Comparison of ENCODE assay signal across 8 cellular contexts in genomic region chr2:171159326-171160118, GRCh38. TPM values are rescaled to one million over a fixed set of nuclear protein-coding genes. Genes with fewer than 3 reads are reported as not detected.
DNase-seq lines count a peak whose midpoint lies in the region; ATAC-seq lines count a peak whose summit lies in the region.

No MANE protein-coding gene starts in this region.

- no peaks in the 10 kb centered on the region for H3K36me3 ChIP-seq in muscle layer of duodenum (ENCODE audit: control insufficient read depth in 1 of 2, insufficient read depth in 2 of 2, low read length in 2 of 2)

- no peaks in the 10 kb centered on the region for H3K27me3 Mint-ChIP-seq in activated T-cell treated with anti-CD3 and anti-CD28 coated beads, Interleukin-2, amount 50 U/mL, for 4 hours (ENCODE audit: low read depth)

- H3K4me3 Mint-ChIP-seq in activated T-cell treated with anti-CD3 and anti-CD28 coated beads, Interleukin-2, amount 50 U/mL, for 4 hours = peak overlapping the region; percentile 99

- H3K27ac ChIP-seq in muscle layer of duodenum (ENCODE audit: low read length) = peak overlapping the region; percentile 58

- no peaks in the 10 kb centered on the region for H3K27me3 ChIP-seq in muscle layer of duodenum (ENCODE audit: low read depth, low read length)

- ATAC-seq in HG03135 (IDR thresholded peaks at IDR 0.05; ENCODE audit: unreplicated experiment) = peak; percentile 11
- ATAC-seq in activated T-cell treated with anti-CD3 and anti-CD28 coated beads, Interleukin-2, amount 50 U/mL, for 4 hours = peak; percentile 27 to 39
- ATAC-seq in esophagus mucosa = peak; percentile 29

- peak; percentile 2 for DNase-seq in SHP77 treated with DMSO at 0.1 percent for 48 hours (lab: John Stamatoyannopoulos, UW)
- DNase-seq in SHP77 (lab: John Stamatoyannopoulos, UW) = no peak
- peak; percentile 50 for DNase-seq in NOMO-1 treated with dmso at 0.1 percent for 144 hours (lab: John Stamatoyannopoulos, UW; ENCODE audit: unreplicated experiment)
- DNase-seq in activated T-cell treated with anti-CD3 and anti-CD28 coated beads, Interleukin-2, amount 50 U/mL, for 4 hours = peak; percentile 34
- DNase-seq in stimulated activated CD8-positive, alpha-beta memory T cell treated with anti-CD3 and anti-CD28 coated beads, Interleukin-4, amount 100 ng/mL, for 48 hours = peak; percentile 69

- H3K4me1 ChIP-seq in muscle layer of duodenum (ENCODE audit: control insufficient read depth in 1 of 2, insufficient read depth in 2 of 2, low read length in 2 of 2) = peaks cover 1 to 14% of the 10 kb centered on the region in 2 donors

- no peaks in the 10 kb centered on the region for H3K9me3 ChIP-seq in muscle layer of duodenum (ENCODE audit: control insufficient read depth in 1 of 2, low read length in 2 of 2)

- H3K4me1 Mint-ChIP-seq in activated T-cell treated with anti-CD3 and anti-CD28 coated beads, Interleukin-2, amount 50 U/mL, for 4 hours (ENCODE audit: low read depth) = peaks cover 66% of the 10 kb centered on the region

- H3K9me3 Mint-ChIP-seq in activated T-cell treated with anti-CD3 and anti-CD28 coated beads, Interleukin-2, amount 50 U/mL, for 4 hours = no peaks in the 10 kb centered on the region

- H3K36me3 Mint-ChIP-seq in activated T-cell treated with anti-CD3 and anti-CD28 coated beads, Interleukin-2, amount 50 U/mL, for 4 hours (ENCODE audit: insufficient read depth) = peaks cover 2% of the 10 kb centered on the region

- peak overlapping the region; percentile 95 to 98 for H3K4me3 ChIP-seq in muscle layer of duodenum (ENCODE audit: low read depth in 1 of 2, low read length in 2 of 2)

RNA-seq across cellular contexts. Expression of gene TLK1, which starts 1.2 kb away (rescaled TPM):
- total RNA-seq in activated T-cell treated with anti-CD3 and anti-CD28 coated beads, Interleukin-2, amount 50 U/mL, for 4 hours = 10 to 100 TPM; 78.3 to 81.1 (median 80.8) TPM
- 28.9 TPM for total RNA-seq in esophagus mucosa

Comparison
In these comparisons a context has a peak if more than half of its experiments do, and no peak if none do; other contexts are left out.
1. DNase-seq: peak in SHP77 treated with DMSO at 0.1 percent for 48 hours (single experiment), NOMO-1 treated with dmso at 0.1 percent for 144 hours (single experiment), activated T-cell treated with anti-CD3 and anti-CD28 coated beads, Interleukin-2, amount 50 U/mL, for 4 hours (single experiment) and stimulated activated CD8-positive, alpha-beta memory T cell treated with anti-CD3 and anti-CD28 coated beads, Interleukin-4, amount 100 ng/mL, for 48 hours (single experiment); none in SHP77 (0 of 2).
2. Peak in every context shown above with its lines, with median percentiles within 50 percentile points of each other: ATAC-seq.